In the genomic region with DNA sequence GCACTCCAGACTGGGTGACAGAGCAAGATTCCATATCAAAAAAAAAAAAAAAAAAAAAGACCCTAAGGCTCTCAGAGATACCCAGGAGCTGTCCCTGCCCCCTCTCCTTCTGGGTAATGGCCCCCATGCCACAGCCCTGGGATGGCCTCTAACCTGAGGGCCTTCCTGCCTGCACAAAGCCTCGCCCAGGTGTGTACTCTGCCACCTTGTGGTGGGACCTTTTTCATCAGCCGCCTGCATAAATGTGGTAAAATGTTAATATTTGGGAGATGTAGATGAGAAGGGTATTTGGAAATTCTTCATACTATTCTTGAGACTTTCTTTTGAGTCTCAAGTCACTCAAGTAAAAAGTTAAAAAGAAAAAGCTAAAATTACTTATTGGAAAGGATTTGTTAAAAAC, we compare ENCODE assay signal across 10 cellular contexts. TPM values are rescaled to one million over a fixed set of nuclear protein-coding genes. Genes with fewer than 3 reads are reported as not detected.
DNase-seq lines count a peak whose midpoint lies in the region; ATAC-seq, FAIRE-seq and TF ChIP-seq lines count a peak whose summit lies in the region.
"Had no signal": no experiment of that assay in that cellular context is flagged by ENCODE, and none has a peak within 500 bp of the region (broad histone marks: within the 10 kb centered on the region; RNA-seq: fewer than 3 reads in every experiment).

No MANE protein-coding gene starts in this region.

- peaks cover 26% of the 10 kb centered on the region for H3K4me1 Mint-ChIP-seq in activated CD8-positive, alpha-beta T cell treated with anti-CD3 and anti-CD28 coated beads for 36 hours (ENCODE audit: low read depth)
- peaks cover 5% of the 10 kb centered on the region for H3K4me1 Mint-ChIP-seq in glutamatergic neuron (ENCODE audit: low read depth, unreplicated experiment)

- in situ Hi-C loops in transverse colon (cut with MboI; ENCODE audit: low pct_ligation_motif_present in 1 of 4, low pct_unique_long_range_greater_than_20kb in 1 of 4, low sequenced_read_pairs in 3 of 4): no loop called here

- H3K4me1 ChIP-seq in transverse colon: peaks cover 4 to 10% (median 9%) of the 10 kb centered on the region in 4 donors

- no peaks in the 10 kb centered on the region for H3K27me3 Mint-ChIP-seq in activated CD8-positive, alpha-beta T cell treated with anti-CD3 and anti-CD28 coated beads for 36 hours
- no peaks in the 10 kb centered on the region for H3K27me3 Mint-ChIP-seq in glutamatergic neuron (ENCODE audit: unreplicated experiment)

- no peak for DNase-seq in D721Med (ENCODE audit: insufficient read length, low spot score)
- peak; percentile 71 for DNase-seq in activated CD8-positive, alpha-beta T cell treated with anti-CD3 and anti-CD28 coated beads for 36 hours
- DNase-seq in glutamatergic neuron: peak; percentile 25
- peak; percentile 28 for DNase-seq in transverse colon

- intact Hi-C loops in activated CD8-positive, alpha-beta T cell treated with anti-CD3 and anti-CD28 coated beads for 36 hours (cut with micrococcal nuclease): no loop called here
- intact Hi-C loops in transverse colon (cut with DNase I; ENCODE audit: low total_unique reads): no loop called here

- H3K27ac ChIP-seq in transverse colon: no peak overlapping the region
- H3K27ac ChIP-seq: upper lobe of left lung had no signal

- H3K9me3 ChIP-seq in transverse colon: no peaks in the 10 kb centered on the region
- H3K9me3 ChIP-seq: upper lobe of left lung had no signal

- H3K27me3 ChIP-seq in transverse colon: no peaks in the 10 kb centered on the region
- H3K27me3 ChIP-seq: upper lobe of left lung had no signal

- H3K9me3 Mint-ChIP-seq in activated CD8-positive, alpha-beta T cell treated with anti-CD3 and anti-CD28 coated beads for 36 hours: no peaks in the 10 kb centered on the region
- peaks cover 4% of the 10 kb centered on the region for H3K9me3 Mint-ChIP-seq in glutamatergic neuron (ENCODE audit: unreplicated experiment)

- H3K4me3 Mint-ChIP-seq in activated CD8-positive, alpha-beta T cell treated with anti-CD3 and anti-CD28 coated beads for 36 hours: no peak overlapping the region
- no peak overlapping the region for H3K4me3 Mint-ChIP-seq in glutamatergic neuron (ENCODE audit: unreplicated experiment)

- TF ChIP-seq RAD21 in Ishikawa (IDR thresholded peaks at IDR 0.05; ENCODE audit: low read depth): peak; percentile 53

- no peak for ATAC-seq in activated CD8-positive, alpha-beta T cell treated with anti-CD3 and anti-CD28 coated beads for 36 hours
- no peak for ATAC-seq in GM18873 (IDR thresholded peaks at IDR 0.05; ENCODE audit: low FRiP score, unreplicated experiment)
- ATAC-seq in GM18870 (IDR thresholded peaks at IDR 0.05; ENCODE audit: unreplicated experiment): no peak
- ATAC-seq in GM18907 (IDR thresholded peaks at IDR 0.05; ENCODE audit: unreplicated experiment): no peak

- H3K4me3 ChIP-seq in transverse colon: no peak overlapping the region
- H3K4me3 ChIP-seq: upper lobe of left lung had no signal

- TF ChIP-seq POLR2A in transverse colon (IDR thresholded peaks at IDR 0.05): no peak

- H3K27ac Mint-ChIP-seq in activated CD8-positive, alpha-beta T cell treated with anti-CD3 and anti-CD28 coated beads for 36 hours: no peak overlapping the region
- H3K27ac Mint-ChIP-seq in glutamatergic neuron (ENCODE audit: unreplicated experiment): peak overlapping the region; percentile 20

- POLR2A ChIA-PET in activated CD8-positive, alpha-beta T cell treated with anti-CD3 and anti-CD28 coated beads for 36 hours (lab: Charles Lee): no interaction called here

- TF ChIP-seq EP300 in Ishikawa (IDR thresholded peaks at IDR 0.05; ENCODE audit: borderline replicate concordance) (no peak), transverse colon (IDR thresholded peaks at IDR 0.05; ENCODE audit: low read depth) (no peak)

- no peaks in the 10 kb centered on the region for H3K36me3 ChIP-seq in transverse colon
- H3K36me3 ChIP-seq: upper lobe of left lung had no signal

- no peaks in the 10 kb centered on the region for H3K36me3 Mint-ChIP-seq in activated CD8-positive, alpha-beta T cell treated with anti-CD3 and anti-CD28 coated beads for 36 hours (ENCODE audit: low read depth)
- H3K36me3 Mint-ChIP-seq in glutamatergic neuron (ENCODE audit: unreplicated experiment): no peaks in the 10 kb centered on the region

- 20 to 46% methylated on average over 2 of the region's 2 CpGs for WGBS in transverse colon (ENCODE audit: low coverage in 1 of 2), 2 donors

- no peak for FAIRE-seq in D721Med (lab: Jason Lieb, UNC)

- TF ChIP-seq CTCF in D721Med (IDR thresholded peaks at IDR 0.05; ENCODE audit: insufficient read depth, missing control alignments): peak; percentile 46
- peak; percentile 61 for TF ChIP-seq CTCF in activated CD8-positive, alpha-beta T cell treated with anti-CD3 and anti-CD28 coated beads for 36 hours (IDR thresholded peaks at IDR 0.05)
- peak; percentile 46 for TF ChIP-seq CTCF in glutamatergic neuron (IDR thresholded peaks at IDR 0.05; ENCODE audit: partially characterized antibody, unreplicated experiment)
- peak; percentile 22 to 37 (median 32) for TF ChIP-seq CTCF in transverse colon (IDR thresholded peaks at IDR 0.05)

- CTCF ChIA-PET in activated CD8-positive, alpha-beta T cell treated with anti-CD3 and anti-CD28 coated beads for 36 hours (lab: Charles Lee): interaction anchor here (0.7 to 2.3 kb wide), 11 partner anchors 9 to 509 kb away, joined by 3 to 11 read pairs (median 4); no protein-coding TSS in a partner anchor

TF ChIP-seq in Ishikawa, 13 proteins besides CTCF, POLR2A, EP300 and RAD21:
- TF ChIP-seq FOXM1 (IDR thresholded peaks at IDR 0.05; ENCODE audit: borderline replicate concordance, low read depth) (no peak), YY1 (IDR thresholded peaks at IDR 0.05; ENCODE audit: low read depth) (no peak), CEBPB (IDR thresholded peaks at IDR 0.05) (no peak), TCF12 (IDR thresholded peaks at IDR 0.05; ENCODE audit: low read depth) (no peak), ZBTB7A (IDR thresholded peaks at IDR 0.05; ENCODE audit: low read depth) (no peak), EGR1 (IDR thresholded peaks at IDR 0.05) (no peak)
- TF ChIP-seq, protein P1, sequence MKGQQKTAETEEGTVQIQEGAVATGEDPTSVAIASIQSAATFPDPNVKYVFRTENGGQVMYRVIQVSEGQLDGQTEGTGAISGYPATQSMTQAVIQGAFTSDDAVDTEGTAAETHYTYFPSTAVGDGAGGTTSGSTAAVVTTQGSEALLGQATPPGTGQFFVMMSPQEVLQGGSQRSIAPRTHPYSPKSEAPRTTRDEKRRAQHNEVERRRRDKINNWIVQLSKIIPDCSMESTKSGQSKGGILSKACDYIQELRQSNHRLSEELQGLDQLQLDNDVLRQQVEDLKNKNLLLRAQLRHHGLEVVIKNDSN (IDR thresholded peaks at IDR 0.05): no peak
- TF ChIP-seq, protein P2, sequence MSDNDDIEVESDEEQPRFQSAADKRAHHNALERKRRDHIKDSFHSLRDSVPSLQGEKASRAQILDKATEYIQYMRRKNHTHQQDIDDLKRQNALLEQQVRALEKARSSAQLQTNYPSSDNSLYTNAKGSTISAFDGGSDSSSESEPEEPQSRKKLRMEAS (IDR thresholded peaks at IDR 0.05): no peak
- TF ChIP-seq, protein P3, sequence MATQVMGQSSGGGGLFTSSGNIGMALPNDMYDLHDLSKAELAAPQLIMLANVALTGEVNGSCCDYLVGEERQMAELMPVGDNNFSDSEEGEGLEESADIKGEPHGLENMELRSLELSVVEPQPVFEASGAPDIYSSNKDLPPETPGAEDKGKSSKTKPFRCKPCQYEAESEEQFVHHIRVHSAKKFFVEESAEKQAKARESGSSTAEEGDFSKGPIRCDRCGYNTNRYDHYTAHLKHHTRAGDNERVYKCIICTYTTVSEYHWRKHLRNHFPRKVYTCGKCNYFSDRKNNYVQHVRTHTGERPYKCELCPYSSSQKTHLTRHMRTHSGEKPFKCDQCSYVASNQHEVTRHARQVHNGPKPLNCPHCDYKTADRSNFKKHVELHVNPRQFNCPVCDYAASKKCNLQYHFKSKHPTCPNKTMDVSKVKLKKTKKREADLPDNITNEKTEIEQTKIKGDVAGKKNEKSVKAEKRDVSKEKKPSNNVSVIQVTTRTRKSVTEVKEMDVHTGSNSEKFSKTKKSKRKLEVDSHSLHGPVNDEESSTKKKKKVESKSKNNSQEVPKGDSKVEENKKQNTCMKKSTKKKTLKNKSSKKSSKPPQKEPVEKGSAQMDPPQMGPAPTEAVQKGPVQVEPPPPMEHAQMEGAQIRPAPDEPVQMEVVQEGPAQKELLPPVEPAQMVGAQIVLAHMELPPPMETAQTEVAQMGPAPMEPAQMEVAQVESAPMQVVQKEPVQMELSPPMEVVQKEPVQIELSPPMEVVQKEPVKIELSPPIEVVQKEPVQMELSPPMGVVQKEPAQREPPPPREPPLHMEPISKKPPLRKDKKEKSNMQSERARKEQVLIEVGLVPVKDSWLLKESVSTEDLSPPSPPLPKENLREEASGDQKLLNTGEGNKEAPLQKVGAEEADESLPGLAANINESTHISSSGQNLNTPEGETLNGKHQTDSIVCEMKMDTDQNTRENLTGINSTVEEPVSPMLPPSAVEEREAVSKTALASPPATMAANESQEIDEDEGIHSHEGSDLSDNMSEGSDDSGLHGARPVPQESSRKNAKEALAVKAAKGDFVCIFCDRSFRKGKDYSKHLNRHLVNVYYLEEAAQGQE (IDR thresholded peaks at IDR 0.05; ENCODE audit: low read depth): no peak

RNA-seq across cellular contexts. Expression of a gene that starts 46.3 kb away (rescaled TPM):
- total RNA-seq in activated CD8-positive, alpha-beta T cell treated with anti-CD3 and anti-CD28 coated beads for 36 hours: 10 to 100 TPM; 46.2 to 48.0 TPM
- 29.1 TPM for total RNA-seq in glutamatergic neuron (ENCODE audit: unreplicated experiment)
- total RNA-seq in transverse colon: 10 to 100 TPM; 18.5 to 26.9 (median 23.7) TPM

RNA-seq across cellular contexts. Expression of a gene that starts 52.8 kb away (rescaled TPM):
- total RNA-seq in activated CD8-positive, alpha-beta T cell treated with anti-CD3 and anti-CD28 coated beads for 36 hours: not detected
- total RNA-seq in glutamatergic neuron (ENCODE audit: unreplicated experiment) (not detected), transverse colon (not detected)
- total RNA-seq: LHCN-M2, upper lobe of left lung had no signal
